ENCODE assay signal across 16 cellular contexts in the genomic region with DNA sequence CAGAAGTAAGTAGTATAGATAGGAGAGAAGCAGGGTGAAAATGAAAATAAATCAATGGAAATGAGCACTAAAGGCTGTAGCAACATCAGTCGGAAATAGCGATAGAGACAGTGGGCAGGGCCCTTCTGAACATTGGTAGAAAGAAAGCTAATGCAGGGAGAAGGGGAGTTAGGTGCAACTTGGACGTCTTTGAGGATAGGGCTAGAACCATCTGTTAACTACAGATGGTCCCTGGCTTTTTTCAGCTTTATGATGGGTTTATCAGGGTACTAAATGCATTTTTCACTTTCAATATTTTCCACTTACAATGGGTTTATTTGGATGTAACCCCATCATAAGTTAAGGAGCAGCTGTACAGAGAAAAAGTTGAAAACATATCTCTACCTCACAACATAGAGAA.
"Had no signal": no experiment of that assay in that cellular context is flagged by ENCODE, and none has a peak within 500 bp of the region (broad histone marks: within the 10 kb centered on the region; RNA-seq: fewer than 3 reads in every experiment).

No MANE protein-coding gene starts in this region.

- ATAC-seq: K562, Panc1, PC-3, T-cell had no signal

- DNase-seq: Kasumi-1, MM.1S, NCI-H1436, NCI-H187, NCI-H2029, NCI-H2081 treated with DMSO at 0.1 percent for 48 hours, NCI-H2227 treated with DMSO at 0.1 percent for 48 hours, NCI-H510A treated with DMSO at 0.1 percent for 48 hours, NCI-H69, PC-3, SHP77, SK-N-SH, SW 1271, T-cell had no signal
